In the genomic region with DNA sequence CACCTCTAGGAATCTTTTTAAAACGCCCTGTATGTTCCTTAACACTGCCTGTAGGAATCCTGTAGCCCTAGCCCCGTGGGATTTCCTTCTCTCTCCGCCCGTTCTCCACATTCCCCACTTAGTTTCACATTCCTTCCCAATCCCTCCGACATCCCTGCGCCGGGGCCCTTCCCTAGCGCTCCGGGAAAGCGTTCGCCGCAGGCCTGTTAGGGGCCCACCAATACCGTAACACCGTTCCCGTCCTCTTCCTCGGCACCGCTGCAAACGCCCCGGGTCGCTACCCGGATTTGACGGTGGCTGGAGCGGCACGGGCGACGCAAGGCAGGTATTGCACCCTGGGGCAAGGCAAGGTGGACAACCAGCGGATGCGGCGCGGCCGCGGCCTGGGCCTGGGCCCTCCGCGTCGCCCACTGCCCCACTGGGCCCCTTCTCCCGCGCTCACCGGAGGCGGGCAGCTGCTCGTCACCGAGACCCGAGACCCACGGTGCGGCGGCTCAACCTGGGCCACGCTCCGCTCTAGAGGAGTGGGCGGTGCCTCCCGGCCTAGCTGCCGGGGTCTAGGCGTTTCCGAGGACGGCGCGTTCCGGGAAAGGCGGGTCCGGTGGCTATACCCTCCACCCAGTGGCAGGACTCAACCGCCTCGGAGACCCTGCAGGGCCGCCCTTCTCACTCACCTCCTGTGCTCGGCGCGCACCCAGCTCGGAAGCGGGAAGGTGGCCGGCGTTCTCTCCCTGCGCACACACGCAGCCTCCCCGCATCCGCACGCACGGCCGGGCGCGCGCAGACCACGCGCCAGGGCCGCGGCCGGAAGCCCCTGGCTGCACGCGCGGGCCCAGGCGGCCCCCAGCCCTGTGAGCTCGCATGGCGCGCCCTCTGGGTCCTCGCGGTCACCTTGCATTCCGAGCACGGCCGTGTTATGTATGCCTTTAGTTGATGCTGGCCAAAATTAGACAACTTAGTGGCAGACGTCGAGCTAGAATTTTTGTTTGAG, we compare ENCODE assay signal across 8 cellular contexts. TPM values are rescaled to one million over a fixed set of nuclear protein-coding genes. Genes with fewer than 3 reads are reported as not detected.
DNase-seq lines count a peak whose midpoint lies in the region; ATAC-seq, FAIRE-seq and TF ChIP-seq lines count a peak whose summit lies in the region.

A gene with protein sequence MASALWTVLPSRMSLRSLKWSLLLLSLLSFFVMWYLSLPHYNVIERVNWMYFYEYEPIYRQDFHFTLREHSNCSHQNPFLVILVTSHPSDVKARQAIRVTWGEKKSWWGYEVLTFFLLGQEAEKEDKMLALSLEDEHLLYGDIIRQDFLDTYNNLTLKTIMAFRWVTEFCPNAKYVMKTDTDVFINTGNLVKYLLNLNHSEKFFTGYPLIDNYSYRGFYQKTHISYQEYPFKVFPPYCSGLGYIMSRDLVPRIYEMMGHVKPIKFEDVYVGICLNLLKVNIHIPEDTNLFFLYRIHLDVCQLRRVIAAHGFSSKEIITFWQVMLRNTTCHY (minus strand): TSS at position 789 of the 991 bp plus-strand sequence. CDS start 18,595 bp downstream, outside the sequence.

- CTCF ChIA-PET in SK-N-SH (lab: Yijun Ruan, JAX) = interaction anchor here (1.2 to 1.4 kb wide), 2 partner anchors 368 to 406 kb away, joined by 3 read pairs; no protein-coding TSS in a partner anchor

- no peaks in the 10 kb centered on the region for H3K9me3 Mint-ChIP-seq in chondrocyte (ENCODE audit: low read depth)

- no peak within 1 kb of the TSS for H3K9ac ChIP-seq in SK-N-SH
- H3K9ac ChIP-seq in kidney (ENCODE audit: low read length in 2 of 2) = peak within 1 kb of the TSS; percentile 53 to 72
- peak within 1 kb of the TSS; percentile 67 for H3K9ac ChIP-seq in smooth muscle cell (ENCODE audit: low read depth)

- H3K4me1 Mint-ChIP-seq in chondrocyte (ENCODE audit: low read depth) = peaks cover 11% of the 10 kb centered on the region

- H3K4me2 ChIP-seq in SK-N-SH (peak within 1 kb of the TSS; percentile 44; the same call in 1 of the 2 replicates), smooth muscle cell (peak within 1 kb of the TSS; percentile 97)

- H3K9me3 ChIP-seq in SK-N-SH (no peaks in the 10 kb centered on the region), kidney (ENCODE audit: control insufficient read depth in 1 of 2, low read length in 2 of 2) (no peaks in the 10 kb centered on the region), smooth muscle cell (replicated peaks; ENCODE audit: low read depth) (no peaks in the 10 kb centered on the region), SJCRH30 (replicated peaks) (no peaks in the 10 kb centered on the region)

- POLR2A ChIA-PET in SK-N-SH (lab: Yijun Ruan, JAX) = no interaction called here

- H3K79me2 ChIP-seq in SK-N-SH (ENCODE audit: insufficient read depth) (no peaks in the 10 kb centered on the region), smooth muscle cell (ENCODE audit: low read depth) (no peaks in the 10 kb centered on the region)

- H4K20me1 ChIP-seq in SK-N-SH (ENCODE audit: insufficient read depth) (no peaks in the 10 kb centered on the region), smooth muscle cell (ENCODE audit: low read depth) (no peaks in the 10 kb centered on the region)

- H3K27ac ChIP-seq in SK-N-SH (ENCODE audit: low read depth in 2 of 2, low read length in 1 of 2) (no peak within 1 kb of the TSS), kidney (ENCODE audit: low read depth in 2 of 2, low read length in 2 of 2) (peak within 1 kb of the TSS; percentile 47 to 73), smooth muscle cell (ENCODE audit: low read depth) (no peak within 1 kb of the TSS), SJCRH30 (no peak within 1 kb of the TSS)

- H3K27me3 ChIP-seq in SK-N-SH (ENCODE audit: insufficient read depth) (peaks cover 7% of the 10 kb centered on the region; the same call in 1 of the 2 replicates), smooth muscle cell (ENCODE audit: low read depth) (no peaks in the 10 kb centered on the region), SJCRH30 (no peaks in the 10 kb centered on the region)

- WGBS in SK-N-SH (ENCODE audit: low lambda C conversion rate) = 23% methylated on average over 33 of the region's 97 CpGs
- WGBS in smooth muscle cell (ENCODE audit: low lambda C conversion rate) = 3% methylated on average over 95 of the region's 97 CpGs

- no peak for TF ChIP-seq EP300 in SK-N-SH (IDR thresholded peaks at IDR 0.05; ENCODE audit: borderline replicate concordance in 1 of 2, low read depth in 1 of 2, low read length in 1 of 2)

- H3K36me3 ChIP-seq in SK-N-SH (replicated peaks in 1 of 2; ENCODE audit: control insufficient read depth in 1 of 2, insufficient read depth in 2 of 2, low read length in 1 of 2) (no peaks in the 10 kb centered on the region), kidney (ENCODE audit: control insufficient read depth in 1 of 2, insufficient read depth in 2 of 2, low read length in 2 of 2) (peaks cover 0 to 3% of the 10 kb centered on the region in 2 donors), smooth muscle cell (ENCODE audit: low read depth) (no peaks in the 10 kb centered on the region), SJCRH30 (no peaks in the 10 kb centered on the region)

- ATAC-seq in GM19397 (IDR thresholded peaks at IDR 0.05; ENCODE audit: unreplicated experiment) (peak; percentile 84), HG03460 (IDR thresholded peaks at IDR 0.05; ENCODE audit: unreplicated experiment) (peak; percentile 73)

- no peak for FAIRE-seq in kidney (lab: Jason Lieb, UNC)

- DNase-seq in DMS 273 treated with DMSO at 0.1 percent for 48 hours (lab: John Stamatoyannopoulos, UW) (peak; percentile 41), SK-N-SH (peak; percentile 81), chondrocyte (ENCODE audit: low spot score) (peak; percentile 86), kidney (peak; percentile 86), smooth muscle cell (lab: John Stamatoyannopoulos, UW; ENCODE audit: unreplicated experiment) (peak; percentile 26), SJCRH30 (no peak)

- H3K36me3 Mint-ChIP-seq in chondrocyte (ENCODE audit: low read depth) = peaks cover 12% of the 10 kb centered on the region

- intact Hi-C loops in kidney (cut with DNase I) = no loop called here

- peak within 1 kb of the TSS; percentile 76 for H3K27ac Mint-ChIP-seq in chondrocyte (ENCODE audit: unreplicated experiment)

- H3K9me2 ChIP-seq in SK-N-SH = no peaks in the 10 kb centered on the region

- no peaks in the 10 kb centered on the region for H3F3A ChIP-seq in SK-N-SH (replicated peaks; ENCODE audit: insufficient read depth)
- no peaks in the 10 kb centered on the region for H3F3A ChIP-seq in smooth muscle cell (ENCODE audit: low read depth)

- H3K4me3 ChIP-seq in SK-N-SH (ENCODE audit: low read depth in 2 of 2, low read length in 1 of 2) = peak within 1 kb of the TSS in 1 of 2 experiments; percentile 45; a peak in 3 of 4 replicates
- H3K4me3 ChIP-seq in kidney (ENCODE audit: low read length in 2 of 2) = peak within 1 kb of the TSS; percentile 69 to 94
- H3K4me3 ChIP-seq in smooth muscle cell = peak within 1 kb of the TSS; percentile 84
- H3K4me3 ChIP-seq in SJCRH30 = no peak within 1 kb of the TSS

- no peak for TF ChIP-seq RAD21 in SK-N-SH (IDR thresholded peaks at IDR 0.05; ENCODE audit: low read length)

- H3K27me3 Mint-ChIP-seq in chondrocyte (ENCODE audit: low read depth) = no peaks in the 10 kb centered on the region

- peak within 1 kb of the TSS; percentile 41; the same call in 1 of the 2 replicates for H2AFZ ChIP-seq in SK-N-SH (ENCODE audit: low read depth)
- H2AFZ ChIP-seq in smooth muscle cell (ENCODE audit: low read depth) = peak within 1 kb of the TSS; percentile 97

- H3K4me1 ChIP-seq in SK-N-SH (ENCODE audit: control insufficient read depth in 1 of 2, insufficient read depth in 2 of 2, low read depth in 1 of 2, low read length in 1 of 2) (peaks cover 0 to 3% of the 10 kb centered on the region in 2 experiments; a peak in 1 of 4 replicates), kidney (ENCODE audit: control insufficient read depth in 1 of 2, insufficient read depth in 1 of 2, low read depth in 1 of 2, low read length in 2 of 2) (peaks cover 0 to 5% of the 10 kb centered on the region in 2 donors), smooth muscle cell (ENCODE audit: low read depth) (peaks cover 4% of the 10 kb centered on the region), SJCRH30 (no peaks in the 10 kb centered on the region)

- H3K4me3 Mint-ChIP-seq in chondrocyte (ENCODE audit: unreplicated experiment) = peak within 1 kb of the TSS; percentile 84

- no peak for TF ChIP-seq CTCF in SK-N-SH (IDR thresholded peaks at IDR 0.05)
- TF ChIP-seq CTCF in chondrocyte (IDR thresholded peaks at IDR 0.05) = peak; percentile 31
- TF ChIP-seq CTCF in kidney (IDR thresholded peaks at IDR 0.05; ENCODE audit: borderline replicate concordance, extremely low read depth, insufficient read depth) = no peak
- TF ChIP-seq CTCF in smooth muscle cell (IDR thresholded peaks at IDR 0.05; ENCODE audit: borderline replicate concordance, insufficient read depth, poor library complexity, severe bottlenecking) = no peak

TF ChIP-seq in SK-N-SH, 30 proteins besides CTCF, POLR2A, EP300 and RAD21:
- TF ChIP-seq EZH2phosphoT487 (IDR thresholded peaks at IDR 0.05; ENCODE audit: borderline replicate concordance, low read depth) (no peak), RCOR1 (IDR thresholded peaks at IDR 0.05; ENCODE audit: low read length) (no peak), SIN3A (IDR thresholded peaks at IDR 0.05; ENCODE audit: borderline replicate concordance, low read depth, low read length) (no peak), NFIC (IDR thresholded peaks at IDR 0.05; ENCODE audit: borderline replicate concordance) (no peak), FOXJ3 (CRISPR knock-in tag; IDR thresholded peaks at IDR 0.05) (no peak)
- TF ChIP-seq, protein P1, sequence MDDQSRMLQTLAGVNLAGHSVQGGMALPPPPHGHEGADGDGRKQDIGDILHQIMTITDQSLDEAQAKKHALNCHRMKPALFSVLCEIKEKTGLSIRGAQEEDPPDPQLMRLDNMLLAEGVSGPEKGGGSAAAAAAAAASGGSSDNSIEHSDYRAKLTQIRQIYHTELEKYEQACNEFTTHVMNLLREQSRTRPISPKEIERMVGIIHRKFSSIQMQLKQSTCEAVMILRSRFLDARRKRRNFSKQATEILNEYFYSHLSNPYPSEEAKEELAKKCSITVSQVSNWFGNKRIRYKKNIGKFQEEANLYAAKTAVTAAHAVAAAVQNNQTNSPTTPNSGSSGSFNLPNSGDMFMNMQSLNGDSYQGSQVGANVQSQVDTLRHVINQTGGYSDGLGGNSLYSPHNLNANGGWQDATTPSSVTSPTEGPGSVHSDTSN (IDR thresholded peaks at IDR 0.05) = no peak

RNA-seq across cellular contexts. Expression of the gene that starts here (rescaled TPM):
- polyA plus RNA-seq in SK-N-SH (2012; rRNA removed) = 0.15 and 0.32 TPM in 2 replicates
- 0.41 and 0.46 TPM in 2 replicates for polyA plus RNA-seq in SK-N-SH (2012; cell fraction: cytosol; rRNA removed)
- polyA plus RNA-seq in SK-N-SH (2012; cell fraction: nucleus; rRNA removed) = 0.09 and 0.38 TPM in 2 replicates
- 14.1 to 24.8 TPM (median 22.0 TPM) in 3 replicates for total RNA-seq in chondrocyte
- total RNA-seq in kidney = 25.7 TPM
- polyA plus RNA-seq in kidney (ENCODE audit: insufficient read depth, low read depth, low replicate concordance) = 18.0 TPM
- 10.2 and 10.8 TPM in 2 replicates for total RNA-seq in smooth muscle cell
- 4.1 and 4.2 TPM in 2 replicates for polyA plus RNA-seq in smooth muscle cell
- not detected in 2 replicates for total RNA-seq in SJCRH30 (2014; rRNA removed; shearing (Covaris generic))

Comparison
In these comparisons a context has a peak if more than half of its experiments do, and no peak if none do; other contexts are left out.
1. RNA of the gene that starts here (total RNA-seq): 25.7 TPM in kidney (single experiment), 14.1 to 24.8 TPM in chondrocyte and 10.2 to 10.8 TPM in smooth muscle cell; not detected in SJCRH30; every median in the first group is over 10 times any median in the second.
2. Peak in DNase-seq and H3K4me2 ChIP-seq in SK-N-SH; RNA of the gene not detected or under 1 TPM.
3. DNase-seq: peak in DMS 273 treated with DMSO at 0.1 percent for 48 hours (single experiment), chondrocyte (single experiment), kidney (single experiment) and smooth muscle cell (single experiment); none in SJCRH30 (0 of 2).
4. H3K27ac ChIP-seq: peak in kidney (2 of 2); none in SK-N-SH (0 of 2), smooth muscle cell (single experiment) and SJCRH30 (single experiment).